8 cellular contexts compared by ENCODE assay signal in genomic region chr5:57494104-57495098, GRCh38. TPM values are rescaled to one million over a fixed set of nuclear protein-coding genes. Genes with fewer than 3 reads are reported as not detected.
DNase-seq lines count a peak whose midpoint lies in the region; ATAC-seq and TF ChIP-seq lines count a peak whose summit lies in the region.

No MANE protein-coding gene starts in this region.

- no peaks in the 10 kb centered on the region for H3K27me3 Mint-ChIP-seq in Calu3 (ENCODE audit: unreplicated experiment)

- intact Hi-C loops in Calu3 (cut with micrococcal nuclease; ENCODE audit: unreplicated experiment): loop anchor here (1.0 to 10.0 kb wide), 8 partner anchors 38 to 393 kb away; no protein-coding TSS in a partner anchor
- intact Hi-C loops in heart left ventricle (cut with DNase I): loop anchor here in 7 of 10 donors (2.0 to 10.0 kb wide), 7 partner anchors 192 to 968 kb away; partner anchors contain the start of gene PLK2 (in 3 of the 7)

- H3K9me3 ChIP-seq in heart left ventricle: no peaks in the 10 kb centered on the region

- H3K36me3 ChIP-seq in heart left ventricle: no peaks in the 10 kb centered on the region

- H3K27me3 ChIP-seq in heart left ventricle: no peaks in the 10 kb centered on the region

- H3K4me1 Mint-ChIP-seq in Calu3 (ENCODE audit: low read depth, unreplicated experiment): peaks cover 69% of the 10 kb centered on the region

- H3K27ac Mint-ChIP-seq in Calu3 (ENCODE audit: unreplicated experiment): peak overlapping the region; percentile 96

- peaks cover 3% of the 10 kb centered on the region for H3K9me3 Mint-ChIP-seq in Calu3 (ENCODE audit: low read depth, unreplicated experiment)

- peak overlapping the region; percentile 51 for H3K4me3 Mint-ChIP-seq in Calu3 (ENCODE audit: low read depth, unreplicated experiment)

- no peak overlapping the region for H3K4me3 ChIP-seq in heart left ventricle

- CTCF ChIA-PET in Calu3 (lab: Charles Lee): interaction anchor here (1.0 to 2.0 kb wide), 5 partner anchors 38 to 196 kb away, joined by 3 to 7 read pairs (median 3); no protein-coding TSS in a partner anchor

- WGBS in heart left ventricle, 4 donors: 51 to 60% (median 54%) methylated on average over 6 of the region's 6 CpGs

- peak overlapping the region in 1 of 12 donors; percentile 30 for H3K27ac ChIP-seq in heart left ventricle

- no TSS peak for BruUV-seq in Calu3 (replicated peaks; lab: Mats Ljungman, UMichigan)

- peaks cover 0 to 29% (median 11%) of the 10 kb centered on the region in 12 donors for H3K4me1 ChIP-seq in heart left ventricle

- TF ChIP-seq CTCF in Calu3 (IDR thresholded peaks at IDR 0.05; ENCODE audit: unreplicated experiment): no peak
- no peak for TF ChIP-seq CTCF in heart left ventricle (IDR thresholded peaks at IDR 0.05)

- H3K36me3 Mint-ChIP-seq in Calu3 (ENCODE audit: insufficient read depth, unreplicated experiment): no peaks in the 10 kb centered on the region

- no peak for TF ChIP-seq POLR2A in heart left ventricle (IDR thresholded peaks at IDR 0.05)

- ATAC-seq in heart left ventricle: peak in 3 of 4 donors; percentile 77 to 88 (median 86)
- ATAC-seq in HG02840 (IDR thresholded peaks at IDR 0.05; ENCODE audit: low FRiP score, unreplicated experiment): no peak

- DNase-seq in Calu3: peak; percentile 93
- DNase-seq in H4 (ENCODE audit: low spot score): peak; percentile 93
- peak; percentile 57 for DNase-seq in NCI-H1436 treated with DMSO at 0.1 percent for 48 hours (lab: John Stamatoyannopoulos, UW)
- peak; percentile 7 for DNase-seq in activated CD8-positive, alpha-beta memory T cell treated with anti-CD3 and anti-CD28 coated beads, Interleukin-2, amount 50 U/mL, for 24 hours (ENCODE audit: extremely low read depth)
- DNase-seq in heart left ventricle: peak; percentile 41 to 73 (median 67)
- peak; percentile 58 to 75 for DNase-seq in stimulated activated CD4-positive, alpha-beta T cell treated with anti-CD3 and anti-CD28 coated beads, Interleukin-2, amount 100 ng/mL, for 24 hours
- DNase-seq in NCI-H526 treated with DMSO at 0.1 percent for 48 hours (lab: John Stamatoyannopoulos, UW): no peak

RNA-seq across cellular contexts. Expression of gene ACTBL2, which starts 11.8 kb away (rescaled TPM):
- total RNA-seq in Calu3 (2022) (0.42 and 0.45 TPM in 2 replicates), heart left ventricle (under 1 TPM in 1 of 9 donors, not detected in 8; 0.09 TPM)
- 6.7 and 7.0 TPM in 2 replicates for total RNA-seq in H4 (2014; rRNA removed; shearing (Covaris generic))
- polyA plus RNA-seq in heart left ventricle: not detected
